ENCODE assay signal across 13 cellular contexts in genomic region chr13:37870489-37870845, GRCh38. TPM values are rescaled to one million over a fixed set of nuclear protein-coding genes. Genes with fewer than 3 reads are reported as not detected.
DNase-seq lines count a peak whose midpoint lies in the region; ATAC-seq, FAIRE-seq and TF ChIP-seq lines count a peak whose summit lies in the region.
"Had no signal": no experiment of that assay in that cellular context is flagged by ENCODE, and none has a peak within 500 bp of the region (broad histone marks: within the 10 kb centered on the region; RNA-seq: fewer than 3 reads in every experiment).

No MANE protein-coding gene starts in this region.

- TF ChIP-seq POLR2A in IMR-90 (IDR thresholded peaks at IDR 0.05; ENCODE audit: low read depth, low read length), result no peak
- TF ChIP-seq POLR2A in tibial nerve (IDR thresholded peaks at IDR 0.05), result no peak

- H3K27ac ChIP-seq in IMR-90 (ENCODE audit: insufficient read depth, low read length) (no peak overlapping the region), tibial nerve (no peak overlapping the region)
- H3K27ac ChIP-seq: HL-60 had no signal

- peak overlapping the region; percentile 94; the same call in 1 of the 2 replicates for H2AK5ac ChIP-seq in IMR-90 (ENCODE audit: low read depth, low read length)

- FAIRE-seq in urothelium cell line (lab: Jason Lieb, UNC), result no peak
- FAIRE-seq: islet of Langerhans, small intestine had no signal

- H2BK20ac ChIP-seq in IMR-90 (ENCODE audit: low read depth, low read length), result peak overlapping the region; percentile 69; the same call in 1 of the 2 replicates

- H4K5ac ChIP-seq in IMR-90 (ENCODE audit: low read depth, low read length), result peak overlapping the region; percentile 5; the same call in 1 of the 2 replicates

- H3K4me3 ChIP-seq in IMR-90 (ENCODE audit: insufficient read depth, low read depth, low read length) (peak overlapping the region; percentile 55), choroid plexus epithelial cell (ENCODE audit: low read depth, low read length) (peak overlapping the region; percentile 83), mucosa of stomach (ENCODE audit: low read length) (no peak overlapping the region), tibial nerve (peak overlapping the region; percentile 24 to 54 (median 44))

- peak overlapping the region; percentile 71 for H3K14ac ChIP-seq in IMR-90 (replicated peaks; ENCODE audit: low read depth, low read length)

- dilution Hi-C loops in IMR-90 (cut with HindIII; ENCODE audit: low sequenced_read_pairs, unreplicated experiment), result no loop called here

- peak overlapping the region; percentile 23 to 55; a peak in 1 of 4 replicates for H4K8ac ChIP-seq in IMR-90 (ENCODE audit: low read depth in 2 of 2, low read length in 2 of 2)

- in situ Hi-C loops in IMR-90 (cut with MboI; ENCODE audit: low sequenced_read_pairs), result no loop called here

- H3K9ac ChIP-seq in IMR-90 (ENCODE audit: low read depth, low read length), result 0 out of 2 replicates have a peak overlapping the region, but pooled peaks have one; percentile 64
- peak overlapping the region; percentile 6 for H3K9ac ChIP-seq in mucosa of stomach (ENCODE audit: low read length)

- H3K9me3 ChIP-seq in IMR-90 (ENCODE audit: control insufficient read depth, insufficient read depth, low read length) (no peaks in the 10 kb centered on the region), mucosa of stomach (ENCODE audit: control insufficient read depth, low read length) (no peaks in the 10 kb centered on the region), tibial nerve (no peaks in the 10 kb centered on the region)

- H3K23ac ChIP-seq in IMR-90 (ENCODE audit: low read depth, low read length), result peak overlapping the region; percentile 75; the same call in 1 of the 2 replicates

- DNase-seq in IMR-90 (no peak), choroid plexus epithelial cell (ENCODE audit: low read depth) (no peak), tibial nerve (ENCODE audit: low spot score in 2 of 2) (no peak), iPS-NIHi7 (ENCODE audit: extremely low spot score) (no peak), urothelium cell line (ENCODE audit: low spot score) (no peak)
- DNase-seq: activated T-cell treated with anti-CD3 and anti-CD28 coated beads, Interleukin-2, amount 50 U/mL, for 1 hour; T-helper 9 cell had no signal

- peak overlapping the region; percentile 78 for H2BK15ac ChIP-seq in IMR-90 (ENCODE audit: low read depth, low read length)

- peaks cover 0 to 6% of the 10 kb centered on the region in 2 experiments; a peak in 1 of 4 replicates for H3K79me1 ChIP-seq in IMR-90 (ENCODE audit: low read depth in 1 of 2, low read length in 2 of 2)

- H3K9me1 ChIP-seq in IMR-90 (ENCODE audit: insufficient read depth, low read length), result peaks cover 6% of the 10 kb centered on the region

- ATAC-seq in IMR-90 (ENCODE audit: low read depth) (no peak), GM19463 (IDR thresholded peaks at IDR 0.05; ENCODE audit: unreplicated experiment) (no peak)

- peak overlapping the region; percentile 40; the same call in 1 of the 2 replicates for H3K18ac ChIP-seq in IMR-90 (ENCODE audit: low read depth, low read length)

- no peak overlapping the region for H2BK5ac ChIP-seq in IMR-90 (ENCODE audit: low read depth, low read length, poor library complexity, severe bottlenecking)

- WGBS in IMR-90 (ENCODE audit: extremely low coverage in 2 of 2, insufficient read length in 1 of 2), 2 experiments, result no CpG with 5 or more reads among the region's 9 CpGs
- 64 to 65% methylated on average over 9 of the region's 9 CpGs for WGBS in tibial nerve, 2 donors

- no peak for TF ChIP-seq CTCF in IMR-90 (conservative IDR thresholded peaks at IDR 0.05; ENCODE audit: low read depth, low read length)
- TF ChIP-seq CTCF in choroid plexus epithelial cell (conservative IDR thresholded peaks at IDR 0.05; ENCODE audit: low read depth, low read length), result no peak
- no peak for TF ChIP-seq CTCF in tibial nerve (IDR thresholded peaks at IDR 0.05)

- intact Hi-C loops in IMR-90 (cut with micrococcal nuclease), result loop anchor here (1.0 to 5.0 kb wide), 4 partner anchors 93 to 478 kb away; partner anchors contain the start of gene UFM1

- H2AFZ ChIP-seq in IMR-90 (replicated peaks; ENCODE audit: low read length, poor library complexity), result peak overlapping the region; percentile 94

- POLR2A ChIA-PET in IMR-90 (lab: Charles Lee; ENCODE audit: unreplicated experiment), result interaction anchor here (0.6 kb wide), 1 partner anchor 221 kb away, joined by 4 read pairs; no protein-coding TSS in a partner anchor

- TF ChIP-seq RAD21 in IMR-90 (IDR thresholded peaks at IDR 0.05; ENCODE audit: low read length), result no peak

- no peak for TF ChIP-seq EP300 in tibial nerve (IDR thresholded peaks at IDR 0.05)

- no peaks in the 10 kb centered on the region for H4K20me1 ChIP-seq in IMR-90 (ENCODE audit: insufficient read depth, low read length)

- peak overlapping the region; percentile 83 for H2AK9ac ChIP-seq in IMR-90 (replicated peaks; ENCODE audit: low read depth, low read length, poor library complexity)

- H3K56ac ChIP-seq in IMR-90 (ENCODE audit: extremely low read depth, insufficient read depth, low read length), result no peak overlapping the region

- H3K36me3 ChIP-seq in IMR-90 (ENCODE audit: control insufficient read depth, insufficient read depth, low read length) (no peaks in the 10 kb centered on the region), mucosa of stomach (ENCODE audit: control insufficient read depth, insufficient read depth, low read length) (no peaks in the 10 kb centered on the region), tibial nerve (no peaks in the 10 kb centered on the region)

- no peaks in the 10 kb centered on the region for H3K27me3 ChIP-seq in IMR-90 (ENCODE audit: control insufficient read depth, insufficient read depth, low read length)
- H3K27me3 ChIP-seq in mucosa of stomach (ENCODE audit: control insufficient read depth, insufficient read depth, low read length), result peaks cover 29% of the 10 kb centered on the region
- peaks cover 0 to 14% of the 10 kb centered on the region in 2 donors for H3K27me3 ChIP-seq in tibial nerve

- no TSS peak for BruUV-seq in IMR-90 (replicated peaks; lab: Mats Ljungman, UMichigan)

- H4K91ac ChIP-seq in IMR-90 (ENCODE audit: insufficient read depth, low read depth, low read length), result no peak overlapping the region; the same call in 1 of the 2 replicates

- CTCF ChIA-PET in IMR-90 (lab: Yijun Ruan, JAX), result interaction anchor here (1.7 to 1.8 kb wide), 2 partner anchors 37 to 229 kb away, joined by 3 to 6 read pairs; no protein-coding TSS in a partner anchor

- peak overlapping the region; percentile 87 for H3K4me2 ChIP-seq in IMR-90 (ENCODE audit: low read depth, low read length)

- peak overlapping the region; percentile 62 for H3K4ac ChIP-seq in IMR-90 (ENCODE audit: low read depth, low read length)

- H3K4me1 ChIP-seq in IMR-90 (ENCODE audit: control insufficient read depth, insufficient read depth, low read length) (peaks cover 4% of the 10 kb centered on the region), mucosa of stomach (ENCODE audit: control insufficient read depth, insufficient read depth, low read length) (peaks cover 4% of the 10 kb centered on the region), tibial nerve (peaks cover 0 to 22% (median 0%) of the 10 kb centered on the region in 4 donors)

- H2BK120ac ChIP-seq in IMR-90 (ENCODE audit: low read depth, low read length), result peak overlapping the region; percentile 74

TF ChIP-seq in IMR-90, 13 proteins besides CTCF, POLR2A, EP300 and RAD21:
- no peak for TF ChIP-seq ELK1 (IDR thresholded peaks at IDR 0.05; ENCODE audit: borderline replicate concordance, low read depth, low read length)
- no peak for TF ChIP-seq MXI1 (IDR thresholded peaks at IDR 0.05; ENCODE audit: borderline replicate concordance, low read depth, low read length)
- no peak for TF ChIP-seq MAFK (IDR thresholded peaks at IDR 0.05; ENCODE audit: low read depth, low read length)
- no peak for TF ChIP-seq NFE2L2 (IDR thresholded peaks at IDR 0.05; ENCODE audit: low read depth, low read length)
- TF ChIP-seq CEBPB (IDR thresholded peaks at IDR 0.05; ENCODE audit: low read depth, low read length), result no peak
- TF ChIP-seq FOS (IDR thresholded peaks at IDR 0.05; ENCODE audit: low read depth, low read length), result no peak
- TF ChIP-seq RCOR1 (IDR thresholded peaks at IDR 0.05; ENCODE audit: insufficient replicate concordance, low read length), result no peak
- no peak for TF ChIP-seq USF2 (IDR thresholded peaks at IDR 0.05; ENCODE audit: low read depth, low read length)
- no peak for TF ChIP-seq MAZ (IDR thresholded peaks at IDR 0.05; ENCODE audit: borderline replicate concordance, low read depth, low read length)
- no peak for TF ChIP-seq CHD1 (IDR thresholded peaks at IDR 0.05; ENCODE audit: low read depth, low read length)
- TF ChIP-seq BHLHE40 (IDR thresholded peaks at IDR 0.05; ENCODE audit: low read depth, low read length), result no peak
- TF ChIP-seq SMC3 (IDR thresholded peaks at IDR 0.05; ENCODE audit: low read depth, low read length), result no peak

RNA-seq across cellular contexts. Expression of gene TRPC4, which starts 0.9 kb away (rescaled TPM):
- 5.2 and 5.3 TPM in 2 replicates for total RNA-seq in IMR-90 (2012; rRNA removed)
- polyA plus RNA-seq in IMR-90 (2012; rRNA removed), result 1.4 and 1.9 TPM in 2 replicates
- 0.42 and 0.45 TPM in 2 replicates for polyA plus RNA-seq in IMR-90 (2012; cell fraction: cytosol; rRNA removed)
- 0.39 and 1.9 TPM in 2 replicates for polyA plus RNA-seq in IMR-90 (2012; cell fraction: nucleus; rRNA removed; ENCODE audit: low replicate concordance)
- total RNA-seq in tibial nerve, result 1 to 10 TPM in 2 of 4 donors, under 1 TPM in 1, not detected in 1; 0.60 to 1.2 (median 1.1) TPM
- total RNA-seq: dermis microvascular lymphatic vessel endothelial cell had no signal
